ENCODE assay signal across 15 cellular contexts in genomic region chr7:23276947-23277346, GRCh38.
"Had no signal": no experiment of that assay in that cellular context is flagged by ENCODE, and none has a peak within 500 bp of the region (broad histone marks: within the 10 kb centered on the region; RNA-seq: fewer than 3 reads in every experiment).

No MANE protein-coding gene starts in this region.

- H3K27me3 Mint-ChIP-seq: activated CD4-positive, alpha-beta memory T cell treated with anti-CD3 and anti-CD28 coated beads for 36 hours had no signal

- H3K36me3 Mint-ChIP-seq: activated CD4-positive, alpha-beta memory T cell treated with anti-CD3 and anti-CD28 coated beads for 36 hours; activated naive CD8-positive, alpha-beta T cell treated with anti-CD3 and anti-CD28 coated beads for 36 hours had no signal

- H3K4me3 ChIP-seq: body of pancreas, gastroesophageal sphincter, heart right ventricle, lung, stomach, testis, upper lobe of left lung had no signal

- H3K9me3 Mint-ChIP-seq: activated CD4-positive, alpha-beta memory T cell treated with anti-CD3 and anti-CD28 coated beads for 36 hours; activated naive CD8-positive, alpha-beta T cell treated with anti-CD3 and anti-CD28 coated beads for 36 hours; activated T-cell treated with anti-CD3 and anti-CD28 coated beads, Interleukin-2, amount 50 U/mL, for 72 hours had no signal

- H3K9ac ChIP-seq: parathyroid adenoma had no signal

- H3K79me2 ChIP-seq: parathyroid adenoma had no signal

- ATAC-seq: gastroesophageal sphincter had no signal

- H3K27ac ChIP-seq: body of pancreas, gastroesophageal sphincter, heart right ventricle, parathyroid adenoma, stomach, testis, upper lobe of left lung had no signal

- H3K36me3 ChIP-seq: stomach, upper lobe of left lung had no signal

- H3K27me3 ChIP-seq: body of pancreas, heart right ventricle, testis, upper lobe of left lung had no signal

- H3K4me3 Mint-ChIP-seq: activated CD4-positive, alpha-beta memory T cell treated with anti-CD3 and anti-CD28 coated beads for 36 hours; activated naive CD8-positive, alpha-beta T cell treated with anti-CD3 and anti-CD28 coated beads for 36 hours; activated T-cell treated with anti-CD3 and anti-CD28 coated beads, Interleukin-2, amount 50 U/mL, for 72 hours had no signal

- H3K27ac Mint-ChIP-seq: activated CD4-positive, alpha-beta memory T cell treated with anti-CD3 and anti-CD28 coated beads for 36 hours; activated naive CD8-positive, alpha-beta T cell treated with anti-CD3 and anti-CD28 coated beads for 36 hours had no signal

- H3K9me3 ChIP-seq: body of pancreas, gastroesophageal sphincter, heart right ventricle, stomach, testis, upper lobe of left lung had no signal

- DNase-seq: activated CD4-positive, alpha-beta memory T cell treated with anti-CD3 and anti-CD28 coated beads for 36 hours; activated CD4-positive, alpha-beta T cell treated with anti-CD3 and anti-CD28 coated beads for 1 hour; activated CD8-positive, alpha-beta memory T cell treated with anti-CD3 and anti-CD28 coated beads, Interleukin-2, amount 50 U/mL, for 4 hours; activated gamma-delta T cell; activated naive CD8-positive, alpha-beta T cell treated with anti-CD3 and anti-CD28 coated beads for 36 hours; stimulated activated CD4-positive, alpha-beta T cell treated with anti-CD3 and anti-CD28 coated beads, Interleukin-12 subunit alpha, Interleukin-12 subunit beta, amount 100 ng/mL, for 4 hours; stomach; upper lobe of left lung had no signal
